Comparison of ENCODE assay signal across 8 cellular contexts in genomic region chr9:40991100-40991740, GRCh38.
DNase-seq lines count a peak whose midpoint lies in the region; ATAC-seq and TF ChIP-seq lines count a peak whose summit lies in the region.
"Not testable (repeated sequence)": the region's sequence is repeated elsewhere in the genome, so short reads cannot be mapped to it uniquely, and the experiment has no call there.

No MANE protein-coding gene starts in this region.

- not testable (repeated sequence) for H3K36me3 ChIP-seq in CD8-positive, alpha-beta memory T cell (ENCODE audit: insufficient read depth, low read length); HUES64 (ENCODE audit: insufficient read depth, low read length); upper lobe of right lung
- peaks cover 0 to 17% of the 10 kb centered on the region in 2 donors for H3K36me3 ChIP-seq in psoas muscle (ENCODE audit: insufficient read depth in 1 of 2, low read depth in 1 of 2)

- peaks cover 27% of the 10 kb centered on the region for H3K4me1 ChIP-seq in CD8-positive, alpha-beta memory T cell (ENCODE audit: insufficient read depth, low read length)
- H3K4me1 ChIP-seq in HUES64 (ENCODE audit: insufficient read depth, low read length): not testable (repeated sequence)
- H3K4me1 ChIP-seq in psoas muscle (peaks cover 17% of the 10 kb centered on the region), upper lobe of right lung (peaks cover 23% of the 10 kb centered on the region)

- POLR2A ChIA-PET in CD8-positive, alpha-beta memory T cell (lab: Charles Lee): not testable (repeated sequence)

- not testable (repeated sequence) for H3K27me3 Mint-ChIP-seq in CD8-positive, alpha-beta memory T cell

- not testable (repeated sequence) for H3K9me3 ChIP-seq in CD8-positive, alpha-beta memory T cell (ENCODE audit: low read length); HUES64 (ENCODE audit: insufficient read depth, low read depth, low read length); psoas muscle; upper lobe of right lung

- not testable (repeated sequence) for H3K4me3 Mint-ChIP-seq in CD8-positive, alpha-beta memory T cell

- peak overlapping the region; percentile 97 for H3K27ac ChIP-seq in CD8-positive, alpha-beta memory T cell (ENCODE audit: low read depth, low read length)
- not testable (repeated sequence) for H3K27ac ChIP-seq in HUES64 (ENCODE audit: low read depth, low read length)
- H3K27ac ChIP-seq in psoas muscle (peak overlapping the region; percentile 95), upper lobe of right lung (peak overlapping the region; percentile 92)

- intact Hi-C loops in lower leg skin (cut with DNase I; ENCODE audit: low total_unique reads); psoas muscle (cut with DNase I); upper lobe of right lung (cut with DNase I): not testable (repeated sequence)

- peak overlapping the region; percentile 99 for H3K4me3 ChIP-seq in CD8-positive, alpha-beta memory T cell (ENCODE audit: low read length)
- H3K4me3 ChIP-seq in HUES64 (ENCODE audit: low read length) (peak overlapping the region; percentile 94), lower leg skin (ENCODE audit: low read depth, poor library complexity, severe bottlenecking) (peak overlapping the region; percentile 81), psoas muscle (peak overlapping the region; percentile 88), upper lobe of right lung (peak overlapping the region; percentile 72)

- peaks cover 32 to 51% (median 44%) of the 10 kb centered on the region in 3 donors for H3K4me1 Mint-ChIP-seq in CD8-positive, alpha-beta memory T cell

- ATAC-seq in SK-N-SH treated with all-trans-retinoic acid at 6 μM for 48 hours, psoas muscle, upper lobe of right lung: not testable (repeated sequence)

- DNase-seq in CD8-positive, alpha-beta memory T cell; lower leg skin (ENCODE audit: low spot score in 2 of 2); psoas muscle; upper lobe of right lung: not testable (repeated sequence)
- peak; percentile 2 for DNase-seq in cerebellum (ENCODE audit: low spot score)
- DNase-seq in germinal center (ENCODE audit: low spot score): peak; percentile 2

- not testable (repeated sequence) for TF ChIP-seq POLR2A in lower leg skin (IDR thresholded peaks at IDR 0.05)

- not testable (repeated sequence) for H3K27ac Mint-ChIP-seq in CD8-positive, alpha-beta memory T cell

- H3K27me3 ChIP-seq in CD8-positive, alpha-beta memory T cell (ENCODE audit: insufficient read depth, low read length, poor library complexity, severe bottlenecking); HUES64 (ENCODE audit: insufficient read depth, low read length); psoas muscle (ENCODE audit: insufficient read depth in 3 of 3, low read length in 2 of 3); upper lobe of right lung: not testable (repeated sequence)

- not testable (repeated sequence) for TF ChIP-seq CTCF in lower leg skin (IDR thresholded peaks at IDR 0.05); psoas muscle (IDR thresholded peaks at IDR 0.05); upper lobe of right lung (IDR thresholded peaks at IDR 0.05)

- WGBS in HUES64: 67% methylated on average over 20 of the region's 20 CpGs
- WGBS in lower leg skin, 2 donors: 46 to 49% methylated on average over 20 of the region's 20 CpGs
- 49 to 54% (median 50%) methylated on average over 20 of the region's 20 CpGs for WGBS in psoas muscle, 3 donors

- peak overlapping the region; percentile 84 for H3K9ac ChIP-seq in HUES64 (ENCODE audit: low read depth, low read length)

- CTCF ChIA-PET in CD8-positive, alpha-beta memory T cell (lab: Charles Lee): not testable (repeated sequence)

- not testable (repeated sequence) for H3K9me3 Mint-ChIP-seq in CD8-positive, alpha-beta memory T cell

- H3K36me3 Mint-ChIP-seq in CD8-positive, alpha-beta memory T cell: peaks cover 9 to 26% (median 10%) of the 10 kb centered on the region in 3 donors

TF ChIP-seq in SK-N-SH treated with all-trans-retinoic acid at 6 μM for 48 hours, 23 proteins besides CTCF, POLR2A, EP300 and RAD21:
- TF ChIP-seq GLIS3 (CRISPR knock-in tag; IDR thresholded peaks at IDR 0.05): 0 out of 2 replicates have a peak, but pooled peaks have one; percentile 7
TF ChIP-seq in SK-N-SH treated with all-trans-retinoic acid at 6 μM for 48 hours: peak in this region for 1; not testable (repeated sequence) for 22.
